ENCODE assay signal across 1 cellular context in the genomic region with DNA sequence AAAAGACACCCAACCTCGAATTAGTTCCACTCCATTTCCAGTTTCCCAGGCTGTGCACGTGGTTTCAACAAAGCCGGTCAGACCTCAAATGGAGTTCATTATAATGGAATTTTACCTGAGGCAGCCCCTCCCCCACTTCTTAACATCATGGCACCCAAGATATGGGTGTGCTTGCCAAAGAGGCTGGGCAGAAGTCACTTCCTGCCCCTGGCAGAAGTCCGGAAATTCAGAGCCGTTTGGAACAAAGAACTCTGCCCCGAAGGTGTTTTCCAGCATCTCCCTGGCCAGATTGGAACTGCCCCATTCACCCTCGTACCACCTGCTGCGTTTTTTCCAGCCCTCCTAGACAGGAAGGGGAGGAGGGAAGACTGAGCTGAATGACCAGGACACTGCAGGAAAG.
TF ChIP-seq lines count a peak whose summit lies in the region.

No MANE protein-coding gene starts in this region.

TF ChIP-seq in GM23338, 12 proteins besides CTCF, POLR2A, EP300 and RAD21 (continued from another document):
- TF ChIP-seq CREB1 (CRISPR knock-in tag; IDR thresholded peaks at IDR 0.05; ENCODE audit: low read depth) (no peak), NANOG (IDR thresholded peaks at IDR 0.05; ENCODE audit: borderline replicate concordance) (no peak), ZNF114 (CRISPR knock-in tag; IDR thresholded peaks at IDR 0.05) (no peak), EZH2phosphoT487 (IDR thresholded peaks at IDR 0.05; ENCODE audit: unreplicated experiment) (no peak), EZH2 (IDR thresholded peaks at IDR 0.05; ENCODE audit: low read depth, unreplicated experiment) (no peak), POLR2AphosphoS5 (IDR thresholded peaks at IDR 0.05; ENCODE audit: low read depth) (no peak)
- TF ChIP-seq, protein P1, sequence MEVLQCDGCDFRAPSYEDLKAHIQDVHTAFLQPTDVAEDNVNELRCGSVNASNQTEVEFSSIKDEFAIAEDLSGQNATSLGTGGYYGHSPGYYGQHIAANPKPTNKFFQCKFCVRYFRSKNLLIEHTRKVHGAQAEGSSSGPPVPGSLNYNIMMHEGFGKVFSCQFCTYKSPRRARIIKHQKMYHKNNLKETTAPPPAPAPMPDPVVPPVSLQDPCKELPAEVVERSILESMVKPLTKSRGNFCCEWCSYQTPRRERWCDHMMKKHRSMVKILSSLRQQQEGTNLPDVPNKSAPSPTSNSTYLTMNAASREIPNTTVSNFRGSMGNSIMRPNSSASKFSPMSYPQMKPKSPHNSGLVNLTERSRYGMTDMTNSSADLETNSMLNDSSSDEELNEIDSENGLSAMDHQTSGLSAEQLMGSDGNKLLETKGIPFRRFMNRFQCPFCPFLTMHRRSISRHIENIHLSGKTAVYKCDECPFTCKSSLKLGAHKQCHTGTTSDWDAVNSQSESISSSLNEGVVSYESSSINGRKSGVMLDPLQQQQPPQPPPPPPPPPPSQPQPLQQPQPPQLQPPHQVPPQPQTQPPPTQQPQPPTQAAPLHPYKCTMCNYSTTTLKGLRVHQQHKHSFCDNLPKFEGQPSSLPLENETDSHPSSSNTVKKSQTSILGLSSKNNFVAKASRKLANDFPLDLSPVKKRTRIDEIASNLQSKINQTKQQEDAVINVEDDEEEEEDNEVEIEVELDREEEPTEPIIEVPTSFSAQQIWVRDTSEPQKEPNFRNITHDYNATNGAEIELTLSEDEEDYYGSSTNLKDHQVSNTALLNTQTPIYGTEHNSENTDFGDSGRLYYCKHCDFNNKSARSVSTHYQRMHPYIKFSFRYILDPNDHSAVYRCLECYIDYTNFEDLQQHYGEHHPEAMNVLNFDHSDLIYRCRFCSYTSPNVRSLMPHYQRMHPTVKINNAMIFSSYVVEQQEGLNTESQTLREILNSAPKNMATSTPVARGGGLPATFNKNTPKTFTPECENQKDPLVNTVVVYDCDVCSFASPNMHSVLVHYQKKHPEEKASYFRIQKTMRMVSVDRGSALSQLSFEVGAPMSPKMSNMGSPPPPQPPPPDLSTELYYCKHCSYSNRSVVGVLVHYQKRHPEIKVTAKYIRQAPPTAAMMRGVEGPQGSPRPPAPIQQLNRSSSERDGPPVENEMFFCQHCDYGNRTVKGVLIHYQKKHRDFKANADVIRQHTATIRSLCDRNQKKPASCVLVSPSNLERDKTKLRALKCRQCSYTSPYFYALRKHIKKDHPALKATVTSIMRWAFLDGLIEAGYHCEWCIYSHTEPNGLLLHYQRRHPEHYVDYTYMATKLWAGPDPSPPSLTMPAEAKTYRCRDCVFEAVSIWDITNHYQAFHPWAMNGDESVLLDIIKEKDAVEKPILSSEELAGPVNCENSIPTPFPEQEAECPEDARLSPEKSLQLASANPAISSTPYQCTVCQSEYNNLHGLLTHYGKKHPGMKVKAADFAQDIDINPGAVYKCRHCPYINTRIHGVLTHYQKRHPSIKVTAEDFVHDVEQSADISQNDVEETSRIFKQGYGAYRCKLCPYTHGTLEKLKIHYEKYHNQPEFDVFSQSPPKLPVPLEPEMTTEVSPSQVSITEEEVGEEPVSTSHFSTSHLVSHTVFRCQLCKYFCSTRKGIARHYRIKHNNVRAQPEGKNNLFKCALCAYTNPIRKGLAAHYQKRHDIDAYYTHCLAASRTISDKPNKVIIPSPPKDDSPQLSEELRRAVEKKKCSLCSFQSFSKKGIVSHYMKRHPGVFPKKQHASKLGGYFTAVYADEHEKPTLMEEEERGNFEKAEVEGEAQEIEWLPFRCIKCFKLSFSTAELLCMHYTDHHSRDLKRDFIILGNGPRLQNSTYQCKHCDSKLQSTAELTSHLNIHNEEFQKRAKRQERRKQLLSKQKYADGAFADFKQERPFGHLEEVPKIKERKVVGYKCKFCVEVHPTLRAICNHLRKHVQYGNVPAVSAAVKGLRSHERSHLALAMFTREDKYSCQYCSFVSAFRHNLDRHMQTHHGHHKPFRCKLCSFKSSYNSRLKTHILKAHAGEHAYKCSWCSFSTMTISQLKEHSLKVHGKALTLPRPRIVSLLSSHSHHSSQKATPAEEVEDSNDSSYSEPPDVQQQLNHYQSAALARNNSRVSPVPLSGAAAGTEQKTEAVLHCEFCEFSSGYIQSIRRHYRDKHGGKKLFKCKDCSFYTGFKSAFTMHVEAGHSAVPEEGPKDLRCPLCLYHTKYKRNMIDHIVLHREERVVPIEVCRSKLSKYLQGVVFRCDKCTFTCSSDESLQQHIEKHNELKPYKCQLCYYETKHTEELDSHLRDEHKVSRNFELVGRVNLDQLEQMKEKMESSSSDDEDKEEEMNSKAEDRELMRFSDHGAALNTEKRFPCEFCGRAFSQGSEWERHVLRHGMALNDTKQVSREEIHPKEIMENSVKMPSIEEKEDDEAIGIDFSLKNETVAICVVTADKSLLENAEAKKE (CRISPR knock-in tag; IDR thresholded peaks at IDR 0.05) = no peak
